In the genomic region with DNA sequence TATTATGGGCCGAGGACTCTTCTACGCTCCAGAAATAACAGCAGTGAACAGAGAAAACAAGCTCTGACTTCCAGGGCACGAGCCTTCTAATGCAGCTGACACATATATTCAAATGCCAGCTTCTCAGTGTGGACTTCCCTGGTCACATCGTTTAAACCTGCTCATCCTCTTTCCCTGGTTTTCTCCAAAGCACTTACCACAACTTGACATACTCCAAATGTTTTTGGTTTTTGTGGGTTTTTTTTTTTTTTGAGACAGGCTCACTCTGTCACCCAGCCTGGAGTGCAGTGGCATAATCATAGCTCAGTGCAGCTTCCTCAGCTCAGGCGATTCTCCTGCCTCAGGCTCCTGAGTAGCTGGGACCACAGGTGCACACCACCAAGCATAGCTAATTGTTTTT, we compare ENCODE assay signal across 20 cellular contexts.
DNase-seq lines count a peak whose midpoint lies in the region; ATAC-seq, FAIRE-seq and TF ChIP-seq lines count a peak whose summit lies in the region.
"Had no signal": no experiment of that assay in that cellular context is flagged by ENCODE, and none has a peak within 500 bp of the region (broad histone marks: within the 10 kb centered on the region; RNA-seq: fewer than 3 reads in every experiment).

No MANE protein-coding gene starts in this region.

- no peak for TF ChIP-seq CTCF in breast epithelium (IDR thresholded peaks at IDR 0.05)
- TF ChIP-seq CTCF in MCF 10A (IDR thresholded peaks at IDR 0.05; ENCODE audit: unreplicated experiment) = no peak
- no peak for TF ChIP-seq CTCF in kidney (IDR thresholded peaks at IDR 0.05; ENCODE audit: borderline replicate concordance, extremely low read depth, insufficient read depth)

- no peak for ATAC-seq in HG03342 (IDR thresholded peaks at IDR 0.05; ENCODE audit: unreplicated experiment)
- ATAC-seq: gastroesophageal sphincter, pancreas had no signal

- H3K27ac ChIP-seq in breast epithelium (peak overlapping the region; percentile 82 to 83), temporal lobe (ENCODE audit: low read depth, low read length) (peak overlapping the region; percentile 10), kidney (ENCODE audit: low read depth in 2 of 2, low read length in 2 of 2) (no peak overlapping the region)
- H3K27ac ChIP-seq: 22Rv1, pancreas, thoracic aorta had no signal

- H3K9me3 Mint-ChIP-seq in MCF 10A (ENCODE audit: unreplicated experiment) = no peaks in the 10 kb centered on the region
- H3K9me3 Mint-ChIP-seq: endodermal cell had no signal

- no peak overlapping the region for H3K9ac ChIP-seq in kidney (ENCODE audit: low read length in 2 of 2)

- no peaks in the 10 kb centered on the region for H3K27me3 ChIP-seq in breast epithelium
- H3K27me3 ChIP-seq: gastroesophageal sphincter, pancreas had no signal

- BruUV-seq in MCF 10A (replicated peaks; lab: Mats Ljungman, UMichigan) = no TSS peak

- no peaks in the 10 kb centered on the region for H3K9me3 ChIP-seq in breast epithelium
- H3K9me3 ChIP-seq in kidney (ENCODE audit: control insufficient read depth in 1 of 2, low read length in 2 of 2) = no peaks in the 10 kb centered on the region
- H3K9me3 ChIP-seq: gastroesophageal sphincter, pancreas, thoracic aorta had no signal

- H3K4me3 Mint-ChIP-seq in MCF 10A (ENCODE audit: unreplicated experiment) = no peak overlapping the region
- H3K4me3 Mint-ChIP-seq: endodermal cell had no signal

- no peak for TF ChIP-seq POLR2A in breast epithelium (IDR thresholded peaks at IDR 0.05)

- H3K4me1 Mint-ChIP-seq in MCF 10A (ENCODE audit: insufficient read depth, unreplicated experiment) = peaks cover 41% of the 10 kb centered on the region

- H3K27ac Mint-ChIP-seq in MCF 10A (ENCODE audit: low read depth, unreplicated experiment) = no peak overlapping the region

- H3K4me3 ChIP-seq in breast epithelium = no peak overlapping the region
- no peak overlapping the region for H3K4me3 ChIP-seq in kidney (ENCODE audit: low read length in 2 of 2)
- H3K4me3 ChIP-seq: gastroesophageal sphincter, pancreas, thoracic aorta had no signal

- POLR2A ChIA-PET in MCF 10A (lab: Yijun Ruan, JAX) = no interaction called here

- CTCF ChIA-PET in MCF 10A (lab: Yijun Ruan, JAX) = interaction anchor here (0.7 to 4.1 kb wide), 4 partner anchors 29 to 157 kb away, joined by 3 to 16 read pairs (median 3); partner anchors contain the start of gene PEX26

- H3K36me3 Mint-ChIP-seq in MCF 10A (ENCODE audit: insufficient read depth, unreplicated experiment) = peaks cover 7% of the 10 kb centered on the region

- FAIRE-seq in kidney (lab: Jason Lieb, UNC) = no peak
- FAIRE-seq: bronchial epithelial cell, H54, islet of Langerhans, pancreas had no signal

- H3K36me3 ChIP-seq in breast epithelium (no peaks in the 10 kb centered on the region), kidney (ENCODE audit: control insufficient read depth in 1 of 2, insufficient read depth in 2 of 2, low read length in 2 of 2) (no peaks in the 10 kb centered on the region)
- H3K36me3 ChIP-seq: gastroesophageal sphincter, pancreas, thoracic aorta had no signal

- H3K4me1 ChIP-seq in breast epithelium (peaks cover 12 to 28% of the 10 kb centered on the region in 2 donors), kidney (ENCODE audit: control insufficient read depth in 1 of 2, insufficient read depth in 1 of 2, low read depth in 1 of 2, low read length in 2 of 2) (peaks cover 38 to 40% of the 10 kb centered on the region in 2 donors)

- peak in 1 of 2 donors; percentile 57 for DNase-seq in breast epithelium (ENCODE audit: low spot score in 2 of 2)
- DNase-seq in MCF 10A (ENCODE audit: unreplicated experiment) = no peak
- DNase-seq in RPMI7951 (ENCODE audit: low read depth) = peak; percentile 88
- peak; percentile 87 for DNase-seq in glomerular visceral epithelial cell (ENCODE audit: extremely low spot score)
- no peak for DNase-seq in effector CD8-positive, alpha-beta T cell (lab: John Stamatoyannopoulos, UW)
- DNase-seq in kidney = no peak
- DNase-seq: activated CD8-positive, alpha-beta memory T cell treated with anti-CD3 and anti-CD28 coated beads, Interleukin-2, amount 50 U/mL, for 4 hours; activated naive CD4-positive, alpha-beta T cell treated with Interleukin-2 at 50 U/mL for 16 hours; endodermal cell; NCI-H1436; pancreas; T-helper 1 cell had no signal

- no peaks in the 10 kb centered on the region for H3K27me3 Mint-ChIP-seq in MCF 10A (ENCODE audit: insufficient read depth, unreplicated experiment)

- intact Hi-C loops in breast epithelium (cut with DNase I; ENCODE audit: low total_unique reads) = no loop called here
- intact Hi-C loops in MCF 10A (cut with micrococcal nuclease) = loop anchor here (10.0 kb wide), 1 partner anchor 86 kb away; no protein-coding TSS in a partner anchor
- intact Hi-C loops in kidney (cut with DNase I) = no loop called here

Comparison
In these comparisons a context has a peak if more than half of its experiments do, and no peak if none do; other contexts are left out.
1. DNase-seq: peak in RPMI7951 (single experiment) and glomerular visceral epithelial cell (single experiment); none in MCF 10A (single experiment), effector CD8-positive, alpha-beta T cell (single experiment) and kidney (single experiment).
2. H3K27ac ChIP-seq: peak in breast epithelium (2 of 2) and temporal lobe (single experiment); none in kidney (0 of 2).